27 cellular contexts compared by ENCODE assay signal in the genomic region with DNA sequence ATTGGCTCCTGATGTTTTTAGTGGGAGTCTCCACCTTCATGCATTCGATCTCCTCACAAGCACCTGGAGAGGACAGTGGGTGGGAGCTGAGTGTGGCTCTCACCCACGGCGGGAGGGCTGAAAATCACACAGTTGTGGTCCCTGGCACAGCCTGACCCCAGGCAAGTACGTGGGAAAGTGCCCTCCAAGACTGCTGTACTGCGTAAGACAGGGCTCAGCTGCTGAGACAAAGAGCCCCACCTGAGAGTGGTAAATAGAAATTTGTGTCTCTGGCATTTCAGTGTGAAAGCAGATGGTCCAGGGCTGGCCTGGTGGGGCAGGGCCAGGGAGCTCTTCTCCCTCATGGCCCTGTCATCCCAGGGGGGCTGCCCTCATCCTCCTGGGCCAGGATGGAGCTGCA.
DNase-seq lines count a peak whose midpoint lies in the region; ATAC-seq and FAIRE-seq lines count a peak whose summit lies in the region.
"Had no signal": no experiment of that assay in that cellular context is flagged by ENCODE, and none has a peak within 500 bp of the region (broad histone marks: within the 10 kb centered on the region; RNA-seq: fewer than 3 reads in every experiment).

No MANE protein-coding gene starts in this region.

- intact Hi-C loops in sciatic nerve (cut with DNase I), result no loop called here

- no peak for FAIRE-seq in HTR-8/SVneo (lab: Jason Lieb, UNC)
- FAIRE-seq: GM12891, GM19239, H54, RCC 7860 had no signal

- peak; percentile 14 for DNase-seq in activated naive CD4-positive, alpha-beta T cell treated with anti-CD3 and anti-CD28 coated beads, Interleukin-2, amount 10 ng/mL, durations not matched to agents 7 days and 5 days
- no peak for DNase-seq in activated naive CD4-positive, alpha-beta T cell (lab: John Stamatoyannopoulos, UW)
- DNase-seq in islet precursor cell (peak; percentile 37), sciatic nerve (ENCODE audit: low spot score) (peak; percentile 26), amniotic stem cell (lab: John Stamatoyannopoulos, UW) (no peak), retina (no peak), HTR-8/SVneo (ENCODE audit: insufficient read length, low spot score) (no peak)
- DNase-seq: 8988T, ACHN, BE2C, Calu3, DMS79 treated with DMSO at 0.1 percent for 48 hours, GF-D8, KG1, MG63, NCI-H1417, NCI-H1694, NCI-H2029 treated with DMSO at 0.1 percent for 48 hours, NCI-H226, NCI-H510A, NCI-H69, SK-N-SH had no signal

- H3K36me3 Mint-ChIP-seq in activated naive CD4-positive, alpha-beta T cell treated with anti-CD3 and anti-CD28 coated beads, Interleukin-2, amount 10 ng/mL, durations not matched to agents 7 days and 5 days, result no peaks in the 10 kb centered on the region

- peaks cover 22% of the 10 kb centered on the region for H3K27me3 Mint-ChIP-seq in activated naive CD4-positive, alpha-beta T cell treated with anti-CD3 and anti-CD28 coated beads, Interleukin-2, amount 10 ng/mL, durations not matched to agents 7 days and 5 days

- ATAC-seq in sciatic nerve (no peak), GM19463 (IDR thresholded peaks at IDR 0.05; ENCODE audit: unreplicated experiment) (no peak)

- no peak overlapping the region for H3K27ac Mint-ChIP-seq in activated naive CD4-positive, alpha-beta T cell treated with anti-CD3 and anti-CD28 coated beads, Interleukin-2, amount 10 ng/mL, durations not matched to agents 7 days and 5 days

- CTCF ChIA-PET in activated naive CD4-positive, alpha-beta T cell treated with anti-CD3 and anti-CD28 coated beads, Interleukin-2, amount 10 ng/mL, durations not matched to agents 7 days and 5 days (lab: Charles Lee), result interaction anchor here (1.1 kb wide), 1 partner anchor 9 kb away, joined by 3 read pairs; no protein-coding TSS in a partner anchor

- no peak overlapping the region for H3K4me3 Mint-ChIP-seq in activated naive CD4-positive, alpha-beta T cell treated with anti-CD3 and anti-CD28 coated beads, Interleukin-2, amount 10 ng/mL, durations not matched to agents 7 days and 5 days

- H3K9me3 Mint-ChIP-seq in activated naive CD4-positive, alpha-beta T cell treated with anti-CD3 and anti-CD28 coated beads, Interleukin-2, amount 10 ng/mL, durations not matched to agents 7 days and 5 days, result peaks cover 11% of the 10 kb centered on the region

- H3K4me1 Mint-ChIP-seq in activated naive CD4-positive, alpha-beta T cell treated with anti-CD3 and anti-CD28 coated beads, Interleukin-2, amount 10 ng/mL, durations not matched to agents 7 days and 5 days, result peaks cover 12% of the 10 kb centered on the region

Comparison
In these comparisons a context has a peak if more than half of its experiments do, and no peak if none do; other contexts are left out.
1. DNase-seq: peak in activated naive CD4-positive, alpha-beta T cell treated with anti-CD3 and anti-CD28 coated beads, Interleukin-2, amount 10 ng/mL, durations not matched to agents 7 days and 5 days (single experiment), islet precursor cell (single experiment) and sciatic nerve (single experiment); none in activated naive CD4-positive, alpha-beta T cell (0 of 4), amniotic stem cell (single experiment), retina (single experiment) and HTR-8/SVneo (single experiment).